Comparison of ENCODE assay signal across 1 cellular context in genomic region chr22:37852418-37852817, GRCh38.
TF ChIP-seq lines count a peak whose summit lies in the region.

No MANE protein-coding gene starts in this region.

TF ChIP-seq in K562, 482 proteins besides CTCF, POLR2A, EP300 and RAD21:
- TF ChIP-seq TRIM28 (IDR thresholded peaks at IDR 0.05) (no peak), RBFOX2 (IDR thresholded peaks at IDR 0.05; ENCODE audit: low read depth, low read length) (0 out of 2 replicates have a peak, but pooled peaks have one; percentile 15)
